ENCODE assay signal across 7 cellular contexts in the genomic region with DNA sequence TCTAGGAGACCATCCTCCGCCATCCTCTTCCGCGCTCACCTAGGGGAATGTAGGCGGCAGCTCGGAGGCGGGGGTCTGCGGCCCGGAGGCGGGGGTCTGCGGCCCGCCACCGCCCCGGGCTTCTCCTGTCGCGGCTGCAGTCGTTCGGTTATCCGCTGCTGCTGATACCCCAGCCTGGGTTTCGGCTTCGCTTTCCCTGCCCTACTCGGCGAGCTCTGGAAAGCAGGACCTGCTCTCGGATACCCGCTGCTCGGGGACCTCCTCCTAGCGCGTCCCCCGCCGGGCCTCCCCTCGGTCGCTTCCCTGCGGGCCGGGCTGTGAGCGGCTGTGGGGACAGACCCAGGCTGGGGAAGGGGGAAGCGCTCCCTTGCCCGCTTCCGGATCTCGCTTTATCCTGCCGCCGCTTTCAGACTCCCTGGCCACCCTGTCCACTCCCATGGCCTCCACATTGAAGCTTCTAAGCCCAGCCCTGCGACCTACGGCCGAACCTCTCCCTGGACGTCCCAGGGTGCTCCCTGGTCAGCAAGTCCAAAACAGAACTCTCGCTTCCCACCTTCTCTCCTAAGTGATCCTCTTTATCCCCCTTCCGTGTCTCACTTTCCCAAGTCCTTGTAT. TPM values are rescaled to one million over a fixed set of nuclear protein-coding genes. Genes with fewer than 3 reads are reported as not detected.
A peak's percentile ranks its signal among the peaks of the same experiment; 100 is the strongest.
DNase-seq lines count a peak whose midpoint lies in the region; ATAC-seq and TF ChIP-seq lines count a peak whose summit lies in the region.

No MANE protein-coding gene starts in this region.

- peaks cover 18% of the 10 kb centered on the region for H3K4me1 Mint-ChIP-seq in T-helper 17 cell
- H3K4me1 Mint-ChIP-seq in naive thymus-derived CD8-positive, alpha-beta T cell: peaks cover 6 to 27% (median 25%) of the 10 kb centered on the region in 4 donors

- H3K4me3 ChIP-seq in GM23248: peak overlapping the region; percentile 72
- H3K4me3 ChIP-seq in esophagus muscularis mucosa: peak overlapping the region; percentile 79 to 94 (median 88)

- DNase-seq in GM23248 (peak; percentile 48), T-helper 17 cell (peak in 1 of 3 donors; percentile 15), esophagus muscularis mucosa (ENCODE audit: extremely low spot score) (no peak), NCI-H2029 treated with DMSO at 0.1 percent for 48 hours (lab: John Stamatoyannopoulos, UW) (no peak), SIG-M5 treated with dmso at 0.1 percent for 504 hours (lab: John Stamatoyannopoulos, UW; ENCODE audit: unreplicated experiment) (no peak), NCI-H446 (lab: John Stamatoyannopoulos, UW) (no peak)
- DNase-seq in naive thymus-derived CD8-positive, alpha-beta T cell: peak in 5 of 10 donors; percentile 8 to 17 (median 12)

- H3F3A ChIP-seq in GM23248 (ENCODE audit: insufficient read depth): peaks cover 10% of the 10 kb centered on the region

- peaks cover 9% of the 10 kb centered on the region; the same call in 1 of the 2 replicates for H3K4me1 ChIP-seq in GM23248 (ENCODE audit: insufficient read depth)
- peaks cover 13 to 47% (median 38%) of the 10 kb centered on the region in 4 donors for H3K4me1 ChIP-seq in esophagus muscularis mucosa

- peak overlapping the region; percentile 63 for H3K9ac ChIP-seq in GM23248

- no peak for ATAC-seq in T-helper 17 cell
- ATAC-seq in naive thymus-derived CD8-positive, alpha-beta T cell: no peak

- H3K9me3 Mint-ChIP-seq in naive thymus-derived CD8-positive, alpha-beta T cell: no peaks in the 10 kb centered on the region

- H3K36me3 ChIP-seq in GM23248 (ENCODE audit: low read depth) (no peaks in the 10 kb centered on the region), esophagus muscularis mucosa (no peaks in the 10 kb centered on the region)

- in situ Hi-C loops in GM23248 (cut with MboI): no loop called here

- H3K9me3 ChIP-seq in GM23248 (ENCODE audit: low read depth): no peaks in the 10 kb centered on the region
- H3K9me3 ChIP-seq in T-helper 17 cell (ENCODE audit: control insufficient read depth, low read length, poor library complexity, severe bottlenecking): no peaks in the 10 kb centered on the region
- H3K9me3 ChIP-seq in esophagus muscularis mucosa: no peaks in the 10 kb centered on the region

- intact Hi-C loops in esophagus muscularis mucosa (cut with DNase I): no loop called here

- TF ChIP-seq EP300 in esophagus muscularis mucosa (IDR thresholded peaks at IDR 0.05): no peak

- TF ChIP-seq POLR2A in esophagus muscularis mucosa (IDR thresholded peaks at IDR 0.05; ENCODE audit: low read depth): no peak

- peaks cover 3% of the 10 kb centered on the region for H3K36me3 Mint-ChIP-seq in T-helper 17 cell (ENCODE audit: low read depth)
- no peaks in the 10 kb centered on the region for H3K36me3 Mint-ChIP-seq in naive thymus-derived CD8-positive, alpha-beta T cell

- no peaks in the 10 kb centered on the region for H4K20me1 ChIP-seq in GM23248 (ENCODE audit: insufficient read depth)

- H3K79me2 ChIP-seq in GM23248 (ENCODE audit: insufficient read depth): peaks cover 17% of the 10 kb centered on the region

- H3K9me2 ChIP-seq in GM23248 (ENCODE audit: insufficient read depth): no peaks in the 10 kb centered on the region

- H3K27ac ChIP-seq in GM23248: no peak overlapping the region
- peak overlapping the region; percentile 63 to 75 (median 72) for H3K27ac ChIP-seq in esophagus muscularis mucosa (replicated peaks in 1 of 4)

- TF ChIP-seq CTCF in esophagus muscularis mucosa (IDR thresholded peaks at IDR 0.05): no peak

- peak overlapping the region; percentile 84 for H3K4me2 ChIP-seq in GM23248 (ENCODE audit: unreplicated experiment)

- POLR2A ChIA-PET in naive thymus-derived CD8-positive, alpha-beta T cell (lab: Charles Lee): interaction anchor here (0.5 to 6.7 kb wide), 3 partner anchors 27 to 123 kb away, joined by 3 to 48 read pairs (median 4); a partner anchor contains a TSS

- H3K27ac Mint-ChIP-seq in T-helper 17 cell: no peak overlapping the region
- H3K27ac Mint-ChIP-seq in naive thymus-derived CD8-positive, alpha-beta T cell: no peak overlapping the region

- peak overlapping the region; percentile 87 for H3K4me3 Mint-ChIP-seq in T-helper 17 cell
- H3K4me3 Mint-ChIP-seq in naive thymus-derived CD8-positive, alpha-beta T cell: peak overlapping the region in 8 of 10 donors; percentile 49 to 88 (median 78)

- H3K27me3 ChIP-seq in GM23248 (replicated peaks; ENCODE audit: insufficient read depth): no peaks in the 10 kb centered on the region
- no peaks in the 10 kb centered on the region for H3K27me3 ChIP-seq in esophagus muscularis mucosa

- WGBS in GM23248 (ENCODE audit: low coverage in 1 of 2, low lambda C conversion rate in 2 of 2, missing lambda C conversion rate in 2 of 2), 2 experiments: 4% methylated on average over 38 to 45 of the region's 46 CpGs
- 16% methylated on average over 11 of the region's 46 CpGs for WGBS in esophagus muscularis mucosa

- peak overlapping the region; percentile 74 for H2AFZ ChIP-seq in GM23248

- H3K27me3 Mint-ChIP-seq in T-helper 17 cell: no peaks in the 10 kb centered on the region
- peaks cover 0 to 8% (median 4%) of the 10 kb centered on the region in 5 donors for H3K27me3 Mint-ChIP-seq in naive thymus-derived CD8-positive, alpha-beta T cell

RNA-seq across cellular contexts. Expression of a gene that starts 0.6 kb away (rescaled TPM):
- 1.0 and 7.5 TPM in 2 replicates for total RNA-seq in GM23248 (2014; rRNA removed; shearing (Covaris generic))
- 7.0 and 8.7 TPM in 2 replicates for polyA plus RNA-seq in GM23248 (2016; fragmentation: Nextera tagmentation; extraction: Ambion mirVana)
- total RNA-seq in T-helper 17 cell (1 to 10 TPM in 1 of 2 donors, under 1 TPM in 1; 0.27 to 2.6 TPM), esophagus muscularis mucosa (10 to 100 TPM in 1 of 4 donors, 1 to 10 TPM in 3; 5.0 to 11.2 (median 6.2) TPM)
- total RNA-seq in naive thymus-derived CD8-positive, alpha-beta T cell: under 1 TPM; 0.39 to 0.49 TPM
- 1 to 10 TPM in 1 of 3 donors, under 1 TPM in 1, not detected in 1; 0.77 to 1.9 TPM for polyA plus RNA-seq in naive thymus-derived CD8-positive, alpha-beta T cell

RNA-seq across cellular contexts. Expression of a gene that starts 3.0 kb away (rescaled TPM):
- 6.1 and 7.6 TPM in 2 replicates for total RNA-seq in GM23248 (2014; rRNA removed; shearing (Covaris generic))
- polyA plus RNA-seq in GM23248 (2016; fragmentation: Nextera tagmentation; extraction: Ambion mirVana): 3.8 and 4.2 TPM in 2 replicates
- 1 to 10 TPM; 3.4 to 3.7 TPM for total RNA-seq in T-helper 17 cell
- 1 to 10 TPM; 4.5 to 9.1 (median 6.2) TPM for total RNA-seq in esophagus muscularis mucosa
- 10 to 100 TPM; 14.9 to 15.6 TPM for total RNA-seq in naive thymus-derived CD8-positive, alpha-beta T cell
- 1 to 10 TPM; 3.4 to 6.5 (median 5.0) TPM for polyA plus RNA-seq in naive thymus-derived CD8-positive, alpha-beta T cell

RNA-seq across cellular contexts. Expression of a gene that starts 26.0 kb away (rescaled TPM):
- total RNA-seq in GM23248 (2014; rRNA removed; shearing (Covaris generic)): 101 and 129 TPM in 2 replicates
- 287 and 289 TPM in 2 replicates for polyA plus RNA-seq in GM23248 (2016; fragmentation: Nextera tagmentation; extraction: Ambion mirVana)
- total RNA-seq in T-helper 17 cell: 10 to 100 TPM; 48.8 to 51.5 TPM
- 100 to 1,000 TPM in 3 of 4 donors, 10 to 100 TPM in 1; 86.9 to 121 (median 113) TPM for total RNA-seq in esophagus muscularis mucosa
- total RNA-seq in naive thymus-derived CD8-positive, alpha-beta T cell: 10 to 100 TPM; 55.8 to 57.7 TPM
- 100 to 1,000 TPM; 161 to 208 (median 195) TPM for polyA plus RNA-seq in naive thymus-derived CD8-positive, alpha-beta T cell

RNA-seq across cellular contexts. Expression of a gene that starts 34.5 kb away (rescaled TPM):
- total RNA-seq in GM23248 (2014; rRNA removed; shearing (Covaris generic)): 74.1 and 76.2 TPM in 2 replicates
- 81.7 and 85.3 TPM in 2 replicates for polyA plus RNA-seq in GM23248 (2016; fragmentation: Nextera tagmentation; extraction: Ambion mirVana)
- total RNA-seq in T-helper 17 cell: under 1 TPM; 0.17 to 0.34 TPM
- 10 to 100 TPM in 2 of 4 donors, 1 to 10 TPM in 2; 5.3 to 11.3 (median 9.6) TPM for total RNA-seq in esophagus muscularis mucosa
- total RNA-seq in naive thymus-derived CD8-positive, alpha-beta T cell: 1 to 10 TPM in 1 of 2 experiments, not detected in 1; 1.0 TPM
- polyA plus RNA-seq in naive thymus-derived CD8-positive, alpha-beta T cell: under 1 TPM in 2 of 3 donors, not detected in 1; 0.39 to 0.44 TPM

RNA-seq across cellular contexts. Expression of a gene that starts 40.3 kb away (rescaled TPM):
- total RNA-seq in GM23248 (2014; rRNA removed; shearing (Covaris generic)): under 0.01 TPM in 2 replicates
- polyA plus RNA-seq in GM23248 (2016; fragmentation: Nextera tagmentation; extraction: Ambion mirVana): 0.58 TPM in 1 of 2 replicates, not detected in the other
- total RNA-seq in T-helper 17 cell (1 to 10 TPM in 1 of 2 donors, under 1 TPM in 1; 0.27 to 4.9 TPM), esophagus muscularis mucosa (under 1 TPM in 1 of 4 donors, not detected in 3; 0.33 TPM)
- under 1 TPM in 1 of 2 experiments, not detected in 1; 0.44 TPM for total RNA-seq in naive thymus-derived CD8-positive, alpha-beta T cell
- under 1 TPM in 1 of 3 donors, not detected in 2; 0.14 TPM for polyA plus RNA-seq in naive thymus-derived CD8-positive, alpha-beta T cell
